ENCODE assay signal across 24 cellular contexts in genomic region chr5:59666709-59667108, GRCh38.
DNase-seq lines count a peak whose midpoint lies in the region; ATAC-seq and TF ChIP-seq lines count a peak whose summit lies in the region.
"Had no signal": no experiment of that assay in that cellular context is flagged by ENCODE, and none has a peak within 500 bp of the region (broad histone marks: within the 10 kb centered on the region; RNA-seq: fewer than 3 reads in every experiment).

No MANE protein-coding gene starts in this region.

- no peak overlapping the region for H2AFZ ChIP-seq in OCI-LY7 (ENCODE audit: low read length)
- H2AFZ ChIP-seq: PC-9 had no signal

- H3K79me2 ChIP-seq in OCI-LY7 (ENCODE audit: insufficient read depth, low read depth, low read length), result no peaks in the 10 kb centered on the region

- H3K9me3 ChIP-seq in OCI-LY7 (ENCODE audit: low read length), result no peaks in the 10 kb centered on the region
- H3K9me3 ChIP-seq in upper lobe of right lung, result no peaks in the 10 kb centered on the region
- H3K9me3 ChIP-seq: heart left ventricle, prostate gland, uterus had no signal

- H3K4me1 ChIP-seq in OCI-LY7 (ENCODE audit: insufficient read depth, low read length, poor library complexity, severe bottlenecking), result peaks cover 6% of the 10 kb centered on the region
- no peaks in the 10 kb centered on the region for H3K4me1 ChIP-seq in foreskin keratinocyte
- H3K4me1 ChIP-seq in upper lobe of right lung, result peaks cover 12% of the 10 kb centered on the region
- H3K4me1 ChIP-seq: prostate gland, uterus had no signal

- in situ Hi-C loops in G401 (cut with HindIII; ENCODE audit: low sequenced_read_pairs), result no loop called here

- no peaks in the 10 kb centered on the region for H3K9me2 ChIP-seq in OCI-LY7 (ENCODE audit: insufficient read depth, low read length)

- intact Hi-C loops in OCI-LY7 (cut with micrococcal nuclease; ENCODE audit: unreplicated experiment), result loop anchor here (10.0 kb wide), 1 partner anchor 482 kb away; no protein-coding TSS in a partner anchor
- intact Hi-C loops in upper lobe of right lung (cut with DNase I), result no loop called here
- intact Hi-C loops in cardiac septum (cut with DNase I), result no loop called here

- DNase-seq in G401 (ENCODE audit: low spot score) (peak; percentile 33), OCI-LY7 (ENCODE audit: low spot score) (peak; percentile 13), foreskin keratinocyte (no peak), retinal pigment epithelial cell (ENCODE audit: low read depth) (no peak), upper lobe of right lung (no peak), GF-D8 (lab: John Stamatoyannopoulos, UW) (no peak), cardiac septum (ENCODE audit: low spot score) (no peak)
- DNase-seq: activated CD4-positive, alpha-beta T cell treated with anti-CD3 and anti-CD28 coated beads, Interleukin-2, amount 50 U/mL, for 48 hours; activated CD8-positive, alpha-beta memory T cell treated with anti-CD3 and anti-CD28 coated beads, Interleukin-2, amount 50 U/mL, for 4 hours; activated naive CD4-positive, alpha-beta T cell treated with anti-CD3 and anti-CD28 coated beads, Interleukin-2, amount 50 U/mL, for 16 hours; amniotic stem cell; effector CD8-positive, alpha-beta T cell; erythroblast; heart left ventricle; NCI-H1092 treated with DMSO at 0.1 percent for 48 hours; NCI-H1930; NCI-H345; PC-9; SHP77; stimulated activated naive CD4-positive, alpha-beta T cell treated with Interleukin-2 at 50 U/mL for 16 hours; uterus had no signal

- no peak overlapping the region for H3K4me2 ChIP-seq in OCI-LY7 (ENCODE audit: low read length)
- H3K4me2 ChIP-seq: PC-9 had no signal

- POLR2A ChIA-PET in OCI-LY7 (lab: Charles Lee), result no interaction called here

- no TSS peak for BruUV-seq in OCI-LY7 (replicated peaks; lab: Mats Ljungman, UMichigan)

- ATAC-seq in foreskin keratinocyte (no peak), upper lobe of right lung (no peak), GM18511 (IDR thresholded peaks at IDR 0.05; ENCODE audit: unreplicated experiment) (no peak)
- ATAC-seq: heart left ventricle had no signal

- H3K27ac ChIP-seq in OCI-LY7 (ENCODE audit: low read depth, low read length, poor library complexity, severe bottlenecking) (no peak overlapping the region), foreskin keratinocyte (no peak overlapping the region), upper lobe of right lung (no peak overlapping the region)
- H3K27ac ChIP-seq: heart left ventricle, PC-9, prostate gland, uterus had no signal

- no peaks in the 10 kb centered on the region for H4K20me1 ChIP-seq in OCI-LY7 (ENCODE audit: insufficient read depth, low read length)

- H3K4me3 ChIP-seq in OCI-LY7 (ENCODE audit: low read depth, low read length, poor library complexity, severe bottlenecking) (no peak overlapping the region), retinal pigment epithelial cell (ENCODE audit: low read length) (no peak overlapping the region), upper lobe of right lung (no peak overlapping the region)
- H3K4me3 ChIP-seq: heart left ventricle, lung, PC-9, prostate gland, uterus had no signal

- H3K27me3 ChIP-seq in foreskin keratinocyte (no peaks in the 10 kb centered on the region), upper lobe of right lung (no peaks in the 10 kb centered on the region)
- H3K27me3 ChIP-seq: heart left ventricle, uterus had no signal

- H3K36me3 ChIP-seq in OCI-LY7 (ENCODE audit: insufficient read depth, low read length), result no peaks in the 10 kb centered on the region
- H3K36me3 ChIP-seq in upper lobe of right lung, result no peaks in the 10 kb centered on the region
- H3K36me3 ChIP-seq: heart left ventricle, prostate gland, uterus had no signal

- TF ChIP-seq CTCF in OCI-LY7 (conservative IDR thresholded peaks at IDR 0.05; ENCODE audit: low read length), result 0 out of 2 replicates have a peak, but pooled peaks have one; percentile 13
- TF ChIP-seq CTCF in foreskin keratinocyte (conservative IDR thresholded peaks at IDR 0.05), result peak; percentile 7
- TF ChIP-seq CTCF in retinal pigment epithelial cell (conservative IDR thresholded peaks at IDR 0.05; ENCODE audit: low read depth, low read length), result peak; percentile 19
- no peak for TF ChIP-seq CTCF in upper lobe of right lung (IDR thresholded peaks at IDR 0.05)

- CTCF ChIA-PET in OCI-LY7 (lab: Charles Lee; ENCODE audit: unreplicated experiment), result no interaction called here

Comparison
In these comparisons a context has a peak if more than half of its experiments do, and no peak if none do; other contexts are left out.
1. DNase-seq: peak in G401 (single experiment) and OCI-LY7 (single experiment); none in foreskin keratinocyte (0 of 2), retinal pigment epithelial cell (single experiment), upper lobe of right lung (single experiment), GF-D8 (single experiment) and cardiac septum (single experiment).